Comparison of ENCODE assay signal across 1 cellular context in the genomic region with DNA sequence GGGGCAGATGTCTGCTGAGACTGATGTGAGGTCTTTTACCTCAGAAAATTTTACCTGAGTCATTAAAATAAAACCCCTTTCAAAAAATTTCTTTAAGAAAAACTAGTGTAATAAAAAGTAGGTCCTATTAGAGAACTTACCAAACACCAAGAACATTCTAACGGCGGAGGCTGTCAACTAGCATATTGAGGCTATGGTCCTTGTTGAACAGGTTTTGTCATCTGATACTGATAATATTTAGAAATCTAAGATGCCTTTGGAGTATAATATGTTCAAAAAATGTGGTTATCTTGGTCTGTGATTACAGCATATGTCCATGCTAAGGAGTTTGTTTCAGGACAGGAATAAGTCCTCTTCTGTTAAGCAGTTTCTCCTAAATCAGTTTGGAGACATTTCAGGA.
TF ChIP-seq lines count a peak whose summit lies in the region.

No MANE protein-coding gene starts in this region.

TF ChIP-seq in IMR-90, 13 proteins besides CTCF, POLR2A, EP300 and RAD21:
- TF ChIP-seq MXI1 (IDR thresholded peaks at IDR 0.05; ENCODE audit: borderline replicate concordance, low read depth, low read length) = no peak
- no peak for TF ChIP-seq SMC3 (IDR thresholded peaks at IDR 0.05; ENCODE audit: low read depth, low read length)
- TF ChIP-seq RCOR1 (IDR thresholded peaks at IDR 0.05; ENCODE audit: insufficient replicate concordance, low read length) = no peak
- TF ChIP-seq, protein P1, sequence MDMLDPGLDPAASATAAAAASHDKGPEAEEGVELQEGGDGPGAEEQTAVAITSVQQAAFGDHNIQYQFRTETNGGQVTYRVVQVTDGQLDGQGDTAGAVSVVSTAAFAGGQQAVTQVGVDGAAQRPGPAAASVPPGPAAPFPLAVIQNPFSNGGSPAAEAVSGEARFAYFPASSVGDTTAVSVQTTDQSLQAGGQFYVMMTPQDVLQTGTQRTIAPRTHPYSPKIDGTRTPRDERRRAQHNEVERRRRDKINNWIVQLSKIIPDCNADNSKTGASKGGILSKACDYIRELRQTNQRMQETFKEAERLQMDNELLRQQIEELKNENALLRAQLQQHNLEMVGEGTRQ (IDR thresholded peaks at IDR 0.05; ENCODE audit: low read depth, low read length) = no peak
- no peak for TF ChIP-seq MAFK (IDR thresholded peaks at IDR 0.05; ENCODE audit: low read depth, low read length)
- TF ChIP-seq BHLHE40 (IDR thresholded peaks at IDR 0.05; ENCODE audit: low read depth, low read length) = no peak
- no peak for TF ChIP-seq CEBPB (IDR thresholded peaks at IDR 0.05; ENCODE audit: low read depth, low read length)
- no peak for TF ChIP-seq FOS (IDR thresholded peaks at IDR 0.05; ENCODE audit: low read depth, low read length)
- no peak for TF ChIP-seq CHD1 (IDR thresholded peaks at IDR 0.05; ENCODE audit: low read depth, low read length)
- no peak for TF ChIP-seq MAZ (IDR thresholded peaks at IDR 0.05; ENCODE audit: borderline replicate concordance, low read depth, low read length)
- TF ChIP-seq RFX5 (IDR thresholded peaks at IDR 0.05; ENCODE audit: low read depth, low read length) = no peak
- no peak for TF ChIP-seq NFE2L2 (IDR thresholded peaks at IDR 0.05; ENCODE audit: low read depth, low read length)
- no peak for TF ChIP-seq ELK1 (IDR thresholded peaks at IDR 0.05; ENCODE audit: borderline replicate concordance, low read depth, low read length)
